In genomic region chr19:6267552-6268381, GRCh38 we compare ENCODE assay signal across 17 cellular contexts. TPM values are rescaled to one million over a fixed set of nuclear protein-coding genes. Genes with fewer than 3 reads are reported as not detected.
DNase-seq lines count a peak whose midpoint lies in the region; ATAC-seq and TF ChIP-seq lines count a peak whose summit lies in the region.
"Had no signal": no experiment of that assay in that cellular context is flagged by ENCODE, and none has a peak within 500 bp of the region (broad histone marks: within the 10 kb centered on the region; RNA-seq: fewer than 3 reads in every experiment).

No MANE protein-coding gene starts in this region.

- POLR2A ChIA-PET in Caco-2 (lab: Charles Lee): no interaction called here

- CTCF ChIA-PET in activated naive CD4-positive, alpha-beta T cell treated with anti-CD3 and anti-CD28 coated beads for 36 hours (lab: Charles Lee): interaction anchor here (0.6 kb wide), 1 partner anchor 622 kb away, joined by 3 read pairs; no protein-coding TSS in a partner anchor
- CTCF ChIA-PET in Caco-2 (lab: Charles Lee): no interaction called here

- H3K36me3 Mint-ChIP-seq in activated naive CD4-positive, alpha-beta T cell treated with anti-CD3 and anti-CD28 coated beads for 36 hours (ENCODE audit: low read depth): peaks cover 20% of the 10 kb centered on the region
- peaks cover 19% of the 10 kb centered on the region for H3K36me3 Mint-ChIP-seq in activated T-helper 1 cell treated with anti-CD3 and anti-CD28 coated beads, Interleukin-12 subunit alpha, Interleukin-12 subunit beta, Interleukin-2, Interleukin-4 antibody, amounts not matched to agents 30 ng/mL and 10 ng/mL and 1 ng/mL, durations not matched to agents 14 hours and 24 hours and 36 hours (ENCODE audit: low read depth)
- peaks cover 58% of the 10 kb centered on the region for H3K36me3 Mint-ChIP-seq in Caco-2 (ENCODE audit: insufficient read depth, unreplicated experiment)

- BruUV-seq in Caco-2 (replicated peaks; lab: Mats Ljungman, UMichigan): no TSS peak

- intact Hi-C loops in activated naive CD4-positive, alpha-beta T cell treated with anti-CD3 and anti-CD28 coated beads for 36 hours (cut with micrococcal nuclease): no loop called here
- intact Hi-C loops in activated T-helper 1 cell treated with anti-CD3 and anti-CD28 coated beads, Interleukin-12 subunit alpha, Interleukin-12 subunit beta, Interleukin-2, Interleukin-4 antibody, amounts not matched to agents 30 ng/mL and 10 ng/mL and 1 ng/mL, durations not matched to agents 14 hours and 24 hours and 36 hours (cut with micrococcal nuclease): no loop called here
- intact Hi-C loops in left lung (cut with DNase I) (no loop called here), Caco-2 (cut with micrococcal nuclease; ENCODE audit: unreplicated experiment) (no loop called here)

- H3K4me1 Mint-ChIP-seq in activated naive CD4-positive, alpha-beta T cell treated with anti-CD3 and anti-CD28 coated beads for 36 hours (ENCODE audit: low read depth): peaks cover 14% of the 10 kb centered on the region
- H3K4me1 Mint-ChIP-seq in activated T-helper 1 cell treated with anti-CD3 and anti-CD28 coated beads, Interleukin-12 subunit alpha, Interleukin-12 subunit beta, Interleukin-2, Interleukin-4 antibody, amounts not matched to agents 30 ng/mL and 10 ng/mL and 1 ng/mL, durations not matched to agents 14 hours and 24 hours and 36 hours (ENCODE audit: low read depth): peaks cover 5% of the 10 kb centered on the region
- H3K4me1 Mint-ChIP-seq in stimulated activated naive CD8-positive, alpha-beta T cell treated with anti-CD3 and anti-CD28 coated beads, Interleukin-15, amount 100 ng/mL, for 72 hours: peaks cover 55% of the 10 kb centered on the region
- H3K4me1 Mint-ChIP-seq in Caco-2 (ENCODE audit: low read depth, unreplicated experiment): no peaks in the 10 kb centered on the region

- no peak for TF ChIP-seq CTCF in left lung (IDR thresholded peaks at IDR 0.05)
- no peak for TF ChIP-seq CTCF in Caco-2 (IDR thresholded peaks at IDR 0.05; ENCODE audit: insufficient read depth in 1 of 2, low read depth in 1 of 2, low read length in 1 of 2, severe bottlenecking in 1 of 2, unreplicated experiment in 1 of 2)

- peak; percentile 38 for ATAC-seq in left lung
- ATAC-seq in stimulated activated naive CD8-positive, alpha-beta T cell treated with anti-CD3 and anti-CD28 coated beads, Interleukin-15, amount 100 ng/mL, for 72 hours: no peak
- ATAC-seq: T-cell had no signal

- H3K4me1 ChIP-seq in left lung (peaks cover 38 to 79% of the 10 kb centered on the region in 2 donors), Caco-2 (no peaks in the 10 kb centered on the region)

- no peak for DNase-seq in activated naive CD4-positive, alpha-beta T cell treated with anti-CD3 and anti-CD28 coated beads for 36 hours
- DNase-seq in activated naive CD4-positive, alpha-beta T cell treated with Interleukin-2 at 50 U/mL for 16 hours: no peak
- DNase-seq in activated T-helper 1 cell treated with anti-CD3 and anti-CD28 coated beads, Interleukin-12 subunit alpha, Interleukin-12 subunit beta, Interleukin-2, Interleukin-4 antibody, amounts not matched to agents 30 ng/mL and 10 ng/mL and 1 ng/mL, durations not matched to agents 14 hours and 24 hours and 36 hours (ENCODE audit: low spot score): no peak
- DNase-seq in left lung: no peak
- no peak for DNase-seq in stimulated activated naive CD8-positive, alpha-beta T cell treated with anti-CD3 and anti-CD28 coated beads, Interleukin-15, amount 100 ng/mL, for 72 hours
- DNase-seq in OCI-M2 (lab: John Stamatoyannopoulos, UW; ENCODE audit: unreplicated experiment): no peak
- no peak for DNase-seq in stimulated activated CD4-positive, alpha-beta T cell treated with anti-CD3 and anti-CD28 coated beads, Interleukin-15, amount 100 ng/mL, for 24 hours
- DNase-seq in Caco-2: no peak
- DNase-seq: DMS79 treated with DMSO at 0.1 percent for 48 hours; effector CD4-positive, alpha-beta T cell; NCI-H187 treated with DMSO at 0.1 percent for 48 hours; NCI-H446 treated with DMSO at 0.1 percent for 48 hours; retina; T-cell had no signal

- H3K4me3 ChIP-seq in left lung (no peak overlapping the region), Caco-2 (ENCODE audit: low read depth, low read length) (no peak overlapping the region)
- H3K4me3 ChIP-seq: vagina had no signal

- H3K27ac ChIP-seq in left lung: peak overlapping the region in 1 of 2 donors; percentile 30
- H3K27ac ChIP-seq: vagina had no signal

- no peaks in the 10 kb centered on the region for H3K27me3 Mint-ChIP-seq in activated naive CD4-positive, alpha-beta T cell treated with anti-CD3 and anti-CD28 coated beads for 36 hours (ENCODE audit: low read depth)
- no peaks in the 10 kb centered on the region for H3K27me3 Mint-ChIP-seq in activated T-helper 1 cell treated with anti-CD3 and anti-CD28 coated beads, Interleukin-12 subunit alpha, Interleukin-12 subunit beta, Interleukin-2, Interleukin-4 antibody, amounts not matched to agents 30 ng/mL and 10 ng/mL and 1 ng/mL, durations not matched to agents 14 hours and 24 hours and 36 hours (ENCODE audit: insufficient read depth)
- no peaks in the 10 kb centered on the region for H3K27me3 Mint-ChIP-seq in stimulated activated naive CD8-positive, alpha-beta T cell treated with anti-CD3 and anti-CD28 coated beads, Interleukin-15, amount 100 ng/mL, for 72 hours
- H3K27me3 Mint-ChIP-seq in Caco-2 (ENCODE audit: insufficient read depth, unreplicated experiment): no peaks in the 10 kb centered on the region
- H3K27me3 Mint-ChIP-seq: memory B cell, T-cell had no signal

- H3K27ac Mint-ChIP-seq in activated naive CD4-positive, alpha-beta T cell treated with anti-CD3 and anti-CD28 coated beads for 36 hours: peak overlapping the region; percentile 66
- peak overlapping the region; percentile 33 for H3K27ac Mint-ChIP-seq in activated T-helper 1 cell treated with anti-CD3 and anti-CD28 coated beads, Interleukin-12 subunit alpha, Interleukin-12 subunit beta, Interleukin-2, Interleukin-4 antibody, amounts not matched to agents 30 ng/mL and 10 ng/mL and 1 ng/mL, durations not matched to agents 14 hours and 24 hours and 36 hours
- peak overlapping the region; percentile 2 to 13 for H3K27ac Mint-ChIP-seq in stimulated activated naive CD8-positive, alpha-beta T cell treated with anti-CD3 and anti-CD28 coated beads, Interleukin-15, amount 100 ng/mL, for 72 hours
- H3K27ac Mint-ChIP-seq in Caco-2 (ENCODE audit: unreplicated experiment): no peak overlapping the region
- H3K27ac Mint-ChIP-seq: memory B cell had no signal

- H3K27me3 ChIP-seq in left lung (no peaks in the 10 kb centered on the region), Caco-2 (replicated peaks; ENCODE audit: control insufficient read depth, insufficient read depth, low read length) (no peaks in the 10 kb centered on the region)
- H3K27me3 ChIP-seq: vagina had no signal

- H3K36me3 ChIP-seq in left lung (peaks cover 0 to 67% of the 10 kb centered on the region in 2 donors), Caco-2 (ENCODE audit: control insufficient read depth, insufficient read depth, low read length) (peaks cover 1% of the 10 kb centered on the region; the same call in 1 of the 2 replicates)

- no peak overlapping the region for H3K4me3 Mint-ChIP-seq in activated naive CD4-positive, alpha-beta T cell treated with anti-CD3 and anti-CD28 coated beads for 36 hours
- no peak overlapping the region for H3K4me3 Mint-ChIP-seq in activated T-helper 1 cell treated with anti-CD3 and anti-CD28 coated beads, Interleukin-12 subunit alpha, Interleukin-12 subunit beta, Interleukin-2, Interleukin-4 antibody, amounts not matched to agents 30 ng/mL and 10 ng/mL and 1 ng/mL, durations not matched to agents 14 hours and 24 hours and 36 hours
- H3K4me3 Mint-ChIP-seq in stimulated activated naive CD8-positive, alpha-beta T cell treated with anti-CD3 and anti-CD28 coated beads, Interleukin-15, amount 100 ng/mL, for 72 hours: no peak overlapping the region
- no peak overlapping the region for H3K4me3 Mint-ChIP-seq in Caco-2 (ENCODE audit: unreplicated experiment)
- H3K4me3 Mint-ChIP-seq: memory B cell, neural crest cell, T-cell had no signal

- no peaks in the 10 kb centered on the region for H3K9me3 Mint-ChIP-seq in activated naive CD4-positive, alpha-beta T cell treated with anti-CD3 and anti-CD28 coated beads for 36 hours
- no peaks in the 10 kb centered on the region for H3K9me3 Mint-ChIP-seq in activated T-helper 1 cell treated with anti-CD3 and anti-CD28 coated beads, Interleukin-12 subunit alpha, Interleukin-12 subunit beta, Interleukin-2, Interleukin-4 antibody, amounts not matched to agents 30 ng/mL and 10 ng/mL and 1 ng/mL, durations not matched to agents 14 hours and 24 hours and 36 hours
- no peaks in the 10 kb centered on the region for H3K9me3 Mint-ChIP-seq in stimulated activated naive CD8-positive, alpha-beta T cell treated with anti-CD3 and anti-CD28 coated beads, Interleukin-15, amount 100 ng/mL, for 72 hours
- no peaks in the 10 kb centered on the region for H3K9me3 Mint-ChIP-seq in Caco-2 (ENCODE audit: unreplicated experiment)
- H3K9me3 Mint-ChIP-seq: memory B cell, neural crest cell, T-cell had no signal

- H3K9me3 ChIP-seq in left lung: no peaks in the 10 kb centered on the region
- H3K9me3 ChIP-seq in Caco-2: no peaks in the 10 kb centered on the region
- H3K9me3 ChIP-seq: vagina had no signal

RNA-seq across cellular contexts. Expression of gene MLLT1, which starts 12.0 kb away (rescaled TPM):
- 10 to 100 TPM; 30.6 to 31.3 TPM for total RNA-seq in activated naive CD4-positive, alpha-beta T cell treated with anti-CD3 and anti-CD28 coated beads for 36 hours
- total RNA-seq in activated T-helper 1 cell treated with anti-CD3 and anti-CD28 coated beads, Interleukin-12 subunit alpha, Interleukin-12 subunit beta, Interleukin-2, Interleukin-4 antibody, amounts not matched to agents 30 ng/mL and 10 ng/mL and 1 ng/mL, durations not matched to agents 14 hours and 24 hours and 36 hours: 71.6 and 77.4 TPM in 2 replicates
- total RNA-seq in left lung (10 to 100 TPM; 69.3 to 71.3 TPM), Caco-2 (2022) (60.0 and 63.2 TPM in 2 replicates)
